In genomic region chr3:15750143-15750542, GRCh38 we compare ENCODE assay signal across 26 cellular contexts. TPM values are rescaled to one million over a fixed set of nuclear protein-coding genes. Genes with fewer than 3 reads are reported as not detected.
DNase-seq lines count a peak whose midpoint lies in the region; ATAC-seq, FAIRE-seq and TF ChIP-seq lines count a peak whose summit lies in the region.
"Had no signal": no experiment of that assay in that cellular context is flagged by ENCODE, and none has a peak within 500 bp of the region (broad histone marks: within the 10 kb centered on the region; RNA-seq: fewer than 3 reads in every experiment).

No MANE protein-coding gene starts in this region.

- no peaks in the 10 kb centered on the region for H3K4me1 Mint-ChIP-seq in astrocyte (ENCODE audit: low read depth, unreplicated experiment)
- H3K4me1 Mint-ChIP-seq: CD14-positive monocyte had no signal

- peaks cover 19% of the 10 kb centered on the region for H3K79me2 ChIP-seq in astrocyte (ENCODE audit: insufficient read depth, low read length)

- no peak overlapping the region for H3K9ac ChIP-seq in astrocyte (ENCODE audit: low read length)
- H3K9ac ChIP-seq in skeletal muscle satellite cell (ENCODE audit: low read depth, low read length) = peak overlapping the region; percentile 38
- H3K9ac ChIP-seq: GM23248 had no signal

- no peak overlapping the region for H2AFZ ChIP-seq in astrocyte (ENCODE audit: low read depth, low read length)
- H2AFZ ChIP-seq: GM23248 had no signal

- ATAC-seq in GM19463 (IDR thresholded peaks at IDR 0.05; ENCODE audit: unreplicated experiment) = no peak

- intact Hi-C loops in adrenal gland (cut with DNase I) = no loop called here

- H3K27me3 ChIP-seq in astrocyte (ENCODE audit: insufficient read depth, low read length) (no peaks in the 10 kb centered on the region), skeletal muscle satellite cell (ENCODE audit: control insufficient read depth, insufficient read depth, low read length) (no peaks in the 10 kb centered on the region), adrenal gland (no peaks in the 10 kb centered on the region)

- peaks cover 36% of the 10 kb centered on the region for H3K36me3 Mint-ChIP-seq in astrocyte (ENCODE audit: low read depth, unreplicated experiment)

- no peaks in the 10 kb centered on the region for H3K27me3 Mint-ChIP-seq in astrocyte (ENCODE audit: low read depth, unreplicated experiment)
- H3K27me3 Mint-ChIP-seq: B cell; CD8-positive, alpha-beta memory T cell had no signal

- H3K9me3 ChIP-seq in astrocyte (ENCODE audit: insufficient read depth, low read depth, low read length) (no peaks in the 10 kb centered on the region), skeletal muscle satellite cell (replicated peaks; ENCODE audit: low read length) (no peaks in the 10 kb centered on the region), adrenal gland (replicated peaks in 1 of 3) (no peaks in the 10 kb centered on the region)

- H3K4me3 Mint-ChIP-seq in astrocyte (ENCODE audit: unreplicated experiment) = no peak overlapping the region
- H3K4me3 Mint-ChIP-seq: B cell; CD14-positive monocyte; CD8-positive, alpha-beta memory T cell; HFFc6 had no signal

- DNase-seq in EL (peak; percentile 21), astrocyte (ENCODE audit: low read depth) (peak; percentile 25), fibroblast of the conjunctiva (ENCODE audit: low read depth) (peak; percentile 14), adrenal gland (no peak), DMS79 (lab: John Stamatoyannopoulos, UW) (no peak)
- DNase-seq: CD8-positive, alpha-beta memory T cell; DMS 273 treated with DMSO at 0.1 percent for 48 hours; DMS79 treated with DMSO at 0.1 percent for 48 hours; GM23248; H7; HFFc6; KG1; MM.1S; NCI-H1048; NCI-H1417; NCI-H1694; NCI-H2029 treated with DMSO at 0.1 percent for 48 hours; NCI-H2227 treated with DMSO at 0.1 percent for 48 hours; NCI-H69; SHP77 had no signal

- no peak overlapping the region for H3K27ac Mint-ChIP-seq in astrocyte (ENCODE audit: unreplicated experiment)
- H3K27ac Mint-ChIP-seq: B cell; CD14-positive monocyte; CD8-positive, alpha-beta memory T cell had no signal

- TF ChIP-seq CTCF in astrocyte (IDR thresholded peaks at IDR 0.05; ENCODE audit: insufficient read depth, low read depth, low read length) = no peak
- no peak for TF ChIP-seq CTCF in adrenal gland (IDR thresholded peaks at IDR 0.05)

- no peak overlapping the region for H3K4me2 ChIP-seq in astrocyte (ENCODE audit: low read length)
- peak overlapping the region; percentile 12 for H3K4me2 ChIP-seq in skeletal muscle satellite cell (ENCODE audit: low read length)

- WGBS in adrenal gland, 4 donors = 96 to 98% (median 97%) methylated on average over 3 of the region's 3 CpGs

- H4K20me1 ChIP-seq in astrocyte (ENCODE audit: insufficient read depth, low read length) = no peaks in the 10 kb centered on the region

- no peak overlapping the region for H3K4me3 ChIP-seq in astrocyte (ENCODE audit: insufficient read depth, low read depth, low read length)
- H3K4me3 ChIP-seq in skeletal muscle satellite cell (ENCODE audit: low read length) = no peak overlapping the region
- no peak overlapping the region for H3K4me3 ChIP-seq in adrenal gland
- H3K4me3 ChIP-seq: GM23248 had no signal

- peaks cover 12% of the 10 kb centered on the region for H3K36me3 ChIP-seq in astrocyte (ENCODE audit: insufficient read depth, low read length)
- peaks cover 73% of the 10 kb centered on the region for H3K36me3 ChIP-seq in skeletal muscle satellite cell (ENCODE audit: insufficient read depth, low read length)
- no peaks in the 10 kb centered on the region for H3K36me3 ChIP-seq in adrenal gland (replicated peaks in 1 of 2)

- no peak for FAIRE-seq in astrocyte (lab: Jason Lieb, UNC)
- FAIRE-seq: A204.1 had no signal

- H3K27ac ChIP-seq in astrocyte (ENCODE audit: low read depth, low read length) = no peak overlapping the region
- no peak overlapping the region for H3K27ac ChIP-seq in adrenal gland
- H3K27ac ChIP-seq: GM23248, RWPE1 had no signal

- TF ChIP-seq POLR2A in adrenal gland (IDR thresholded peaks at IDR 0.05) = no peak

- H3K4me1 ChIP-seq in astrocyte (ENCODE audit: insufficient read depth, low read length) (peaks cover 5% of the 10 kb centered on the region), skeletal muscle satellite cell (ENCODE audit: control insufficient read depth, insufficient read depth, low read length) (peaks cover 56% of the 10 kb centered on the region), adrenal gland (replicated peaks in 1 of 2) (no peaks in the 10 kb centered on the region)

- H3K9me3 Mint-ChIP-seq in astrocyte (ENCODE audit: unreplicated experiment) = no peaks in the 10 kb centered on the region

RNA-seq across cellular contexts. Expression of gene ANKRD28, which starts 47.6 kb away (rescaled TPM):
- 61.3 and 66.1 TPM in 2 replicates for total RNA-seq in astrocyte
- 128 and 132 TPM in 2 replicates for total RNA-seq in skeletal muscle satellite cell (2012; rRNA removed)
- total RNA-seq in adrenal gland = 10 to 100 TPM; 14.0 to 71.7 (median 49.7) TPM
- polyA plus RNA-seq in adrenal gland = 10 to 100 TPM; 11.0 to 16.9 (median 16.2) TPM

Comparison
In these comparisons a context has a peak if more than half of its experiments do, and no peak if none do; other contexts are left out.
1. DNase-seq: peak in EL (single experiment), astrocyte (single experiment) and fibroblast of the conjunctiva (single experiment); none in adrenal gland (0 of 7) and DMS79 (single experiment).